In the genomic region with DNA sequence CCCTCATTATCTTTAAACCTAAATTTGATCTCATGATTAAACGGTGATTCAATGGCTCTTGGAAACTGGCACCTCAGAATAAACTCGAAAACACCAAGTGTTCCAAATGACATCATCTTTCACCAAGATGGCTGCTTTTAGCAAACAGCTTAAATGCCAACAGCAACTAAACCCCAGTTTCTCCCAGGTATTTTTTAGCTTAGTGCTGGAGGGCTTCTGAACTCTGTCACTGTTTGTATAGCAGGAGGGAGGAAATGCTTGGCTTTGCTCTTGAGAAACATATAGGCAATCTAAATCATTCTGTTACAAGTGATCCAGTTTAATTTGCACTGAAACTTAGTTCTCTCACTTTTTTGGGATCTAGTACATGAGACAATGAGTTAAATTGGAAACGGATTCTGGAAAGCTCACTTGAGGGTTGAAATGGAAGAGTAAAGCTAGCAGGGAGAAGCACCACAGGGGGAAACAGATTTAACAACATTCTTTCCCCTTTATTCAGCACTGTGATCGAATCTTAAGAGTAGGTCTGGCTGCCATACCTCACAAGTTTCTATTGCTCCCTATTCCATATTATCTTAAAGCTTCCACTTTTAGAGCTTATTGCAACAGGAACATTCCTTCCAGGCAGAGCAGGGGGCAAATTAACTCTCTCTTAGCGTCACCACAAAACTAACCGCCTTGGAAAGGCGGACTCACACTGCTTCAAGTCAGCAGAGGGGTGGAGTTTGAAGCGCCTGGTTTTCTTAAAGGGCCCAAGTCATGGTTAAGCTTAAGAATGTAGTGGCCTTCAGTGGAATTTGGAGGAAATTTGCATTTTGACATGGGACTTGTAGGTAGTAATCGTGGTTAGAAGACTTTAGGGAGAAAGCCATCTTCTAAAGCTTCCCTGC, we compare ENCODE assay signal across 8 cellular contexts. TPM values are rescaled to one million over a fixed set of nuclear protein-coding genes. Genes with fewer than 3 reads are reported as not detected.
A peak's percentile ranks its signal among the peaks of the same experiment; 100 is the strongest.
DNase-seq lines count a peak whose midpoint lies in the region; ATAC-seq and TF ChIP-seq lines count a peak whose summit lies in the region.

No MANE protein-coding gene starts in this region.

- peaks cover 19% of the 10 kb centered on the region for H4K20me1 ChIP-seq in PC-3 (ENCODE audit: low read length)

- no peaks in the 10 kb centered on the region for H3K9me3 ChIP-seq in PC-3 (ENCODE audit: low read length)
- H3K9me3 ChIP-seq in adipocyte (ENCODE audit: control insufficient read depth, low read length): no peaks in the 10 kb centered on the region
- no peaks in the 10 kb centered on the region for H3K9me3 ChIP-seq in prostate gland

- H3K27ac ChIP-seq in PC-3 (ENCODE audit: low read length) (peak overlapping the region; percentile 70), prostate gland (peak overlapping the region; percentile 90 to 92)

- TF ChIP-seq POLR2A in prostate gland (IDR thresholded peaks at IDR 0.05): peak; percentile 55

- peak overlapping the region; percentile 82 for H3K9ac ChIP-seq in PC-3 (ENCODE audit: low read length)
- H3K9ac ChIP-seq in adipocyte (ENCODE audit: low read length): peak overlapping the region; percentile 95

- intact Hi-C loops in PC-3 (cut with micrococcal nuclease) (loop anchor here (1.0 to 5.0 kb wide), 6 partner anchors 43 to 196 kb away; no protein-coding TSS in a partner anchor), left ventricle myocardium superior (cut with micrococcal nuclease) (no loop called here), prostate gland (cut with DNase I) (loop anchor here (5.0 kb wide), 4 partner anchors 36 to 281 kb away; no protein-coding TSS in a partner anchor)

- peak; percentile 11 for DNase-seq in NCI-H1436 (lab: John Stamatoyannopoulos, UW)
- DNase-seq in NCI-H1436 treated with DMSO at 0.1 percent for 48 hours (lab: John Stamatoyannopoulos, UW): no peak
- peak; percentile 92 for DNase-seq in PC-3
- peak; percentile 90 for DNase-seq in adipocyte (ENCODE audit: low read depth)
- DNase-seq in left ventricle myocardium superior: no peak
- DNase-seq in prostate gland (ENCODE audit: low spot score): peak; percentile 69
- DNase-seq in mesenteric fat pad (ENCODE audit: low spot score): no peak

- POLR2A ChIA-PET in PC-3 (lab: Charles Lee; ENCODE audit: unreplicated experiment): interaction anchor here (0.6 to 1.6 kb wide), 3 partner anchors 22 to 98 kb away, joined by 3 to 5 read pairs (median 3); no protein-coding TSS in a partner anchor

- H3K27me3 ChIP-seq in PC-3 (ENCODE audit: low read length) (no peaks in the 10 kb centered on the region), adipocyte (replicated peaks; ENCODE audit: control insufficient read depth, insufficient read depth, low read length) (no peaks in the 10 kb centered on the region), prostate gland (replicated peaks; ENCODE audit: insufficient read depth) (no peaks in the 10 kb centered on the region)

- no peaks in the 10 kb centered on the region for H3K9me2 ChIP-seq in PC-3 (replicated peaks; ENCODE audit: low read length)

- TSS peak; percentile 31 for BruUV-seq in PC-3 (replicated peaks; lab: Mats Ljungman, UMichigan)

- CTCF ChIA-PET in PC-3 (lab: Charles Lee): interaction anchor here (0.7 to 1.0 kb wide), 2 partner anchors 41 to 282 kb away, joined by 3 read pairs; no protein-coding TSS in a partner anchor

- no peaks in the 10 kb centered on the region for H3K36me3 ChIP-seq in PC-3 (ENCODE audit: low read depth, low read length)
- no peaks in the 10 kb centered on the region for H3K36me3 ChIP-seq in adipocyte (ENCODE audit: control insufficient read depth, insufficient read depth, low read length, severe bottlenecking)
- H3K36me3 ChIP-seq in prostate gland: no peaks in the 10 kb centered on the region

- ATAC-seq in HG02885 (IDR thresholded peaks at IDR 0.05; ENCODE audit: poor library complexity, unreplicated experiment) (peak; percentile 33), PC-3 (peak; percentile 44), left ventricle myocardium superior (peak; percentile 15)

- WGBS in prostate gland: 1% methylated on average over 9 of the region's 9 CpGs

- TF ChIP-seq CTCF in PC-3 (conservative IDR thresholded peaks at IDR 0.05; ENCODE audit: low read depth, low read length) (no peak), prostate gland (IDR thresholded peaks at IDR 0.05) (no peak)

- peak overlapping the region; percentile 70 for H2AFZ ChIP-seq in PC-3 (ENCODE audit: low read length)

- peaks cover 31% of the 10 kb centered on the region for H3K79me2 ChIP-seq in PC-3 (ENCODE audit: low read length)

- H3F3A ChIP-seq in PC-3 (ENCODE audit: low read length, unreplicated experiment): peaks cover 12% of the 10 kb centered on the region

- peak overlapping the region; percentile 84 for H3K4me2 ChIP-seq in PC-3 (ENCODE audit: low read length)

- peak overlapping the region; percentile 93 for H3K4me3 ChIP-seq in PC-3 (ENCODE audit: low read length)
- H3K4me3 ChIP-seq in adipocyte (ENCODE audit: low read length): peak overlapping the region; percentile 96
- H3K4me3 ChIP-seq in prostate gland: peak overlapping the region; percentile 67 to 94

- H3K4me1 ChIP-seq in PC-3 (ENCODE audit: insufficient read depth, low read length): peaks cover 40% of the 10 kb centered on the region
- H3K4me1 ChIP-seq in adipocyte (ENCODE audit: control insufficient read depth, insufficient read depth, low read length): peaks cover 33% of the 10 kb centered on the region
- H3K4me1 ChIP-seq in prostate gland (replicated peaks): no peaks in the 10 kb centered on the region

RNA-seq across cellular contexts. Expression of gene CCDC6, which starts 1.8 kb away (rescaled TPM):
- total RNA-seq in PC-3 (2014; rRNA removed) (37.6 and 46.1 TPM in 2 replicates), left ventricle myocardium superior (15.9 TPM), prostate gland (10 to 100 TPM; 48.1 to 65.0 TPM), mesenteric fat pad (31.2 TPM)

Comparison
In these comparisons a context has a peak if more than half of its experiments do, and no peak if none do; other contexts are left out.
1. DNase-seq: peak in NCI-H1436 (single experiment), PC-3 (single experiment), adipocyte (single experiment) and prostate gland (single experiment); none in NCI-H1436 treated with DMSO at 0.1 percent for 48 hours (single experiment), left ventricle myocardium superior (single experiment) and mesenteric fat pad (single experiment).
2. Peak in every context shown above with its lines, with median percentiles within 50 percentile points of each other: ATAC-seq and H3K4me3 ChIP-seq.